ENCODE assay signal across 8 cellular contexts in genomic region chr6:41735427-41736206, GRCh38. TPM values are rescaled to one million over a fixed set of nuclear protein-coding genes. Genes with fewer than 3 reads are reported as not detected.
DNase-seq lines count a peak whose midpoint lies in the region; FAIRE-seq and TF ChIP-seq lines count a peak whose summit lies in the region.

Gene TFEB, minus strand, starts transcription at chr6:41735608. Its CDS starts 44,395 bp downstream, at chr6:41691213.

- peaks cover 29% of the 10 kb centered on the region for H3K27me3 Mint-ChIP-seq in H9 (ENCODE audit: low read depth)

- H3K27me3 ChIP-seq in H9 (ENCODE audit: insufficient read depth, low read length) (no peaks in the 10 kb centered on the region), MG63 (no peaks in the 10 kb centered on the region), SJSA1 (replicated peaks) (no peaks in the 10 kb centered on the region), neutrophil (no peaks in the 10 kb centered on the region)

- H3K36me3 Mint-ChIP-seq in H9 (ENCODE audit: insufficient read depth in 1 of 3, low read depth in 3 of 3): no peaks in the 10 kb centered on the region

- peaks cover 12% of the 10 kb centered on the region for H3K23me2 ChIP-seq in H9 (ENCODE audit: insufficient read length, low read depth, low read length, poor library complexity, severe bottlenecking)

- no peak within 1 kb of the TSS for H3K4ac ChIP-seq in H9 (ENCODE audit: low read depth, low read length)

- H3K4me3 ChIP-seq in MG63 (peak within 1 kb of the TSS; percentile 58), SJSA1 (peak within 1 kb of the TSS; percentile 66), neutrophil (ENCODE audit: low read depth in 1 of 2, low read length in 1 of 2) (peak within 1 kb of the TSS; percentile 82 to 89)

- in situ Hi-C loops in G401 (cut with HindIII; ENCODE audit: low sequenced_read_pairs): no loop called here

- H3K36me3 ChIP-seq in MG63 (no peaks in the 10 kb centered on the region), SJSA1 (no peaks in the 10 kb centered on the region), neutrophil (peaks cover 13% of the 10 kb centered on the region)

- H3K18ac ChIP-seq in H9 (ENCODE audit: insufficient read length, low read depth, low read length): no peak within 1 kb of the TSS

- TF ChIP-seq CTCF in H9 (conservative IDR thresholded peaks at IDR 0.05) (peak; percentile 88), neutrophil (IDR thresholded peaks at IDR 0.05) (peak; percentile 96)

- no peak for FAIRE-seq in frontal cortex (lab: Jason Lieb, UNC)

- no peaks in the 10 kb centered on the region for H4K20me1 ChIP-seq in H9 (ENCODE audit: control insufficient read depth, insufficient read depth, insufficient read length)

- peaks cover under 1% of the 10 kb centered on the region; the same call in 1 of the 2 replicates for H3K4me1 ChIP-seq in H9 (ENCODE audit: insufficient read depth, low read length)
- H3K4me1 ChIP-seq in SJSA1 (replicated peaks): peaks cover 17% of the 10 kb centered on the region
- H3K4me1 ChIP-seq in neutrophil (ENCODE audit: control insufficient read depth in 1 of 2, insufficient read depth in 1 of 2, low read depth in 1 of 2, low read length in 1 of 2): peaks cover 30 to 37% of the 10 kb centered on the region in 2 experiments

- peak within 1 kb of the TSS; percentile 54 to 79 for H3K4me3 Mint-ChIP-seq in H9

- no CpG with 5 or more reads among the region's 50 CpGs for WGBS in H9 (ENCODE audit: extremely low coverage, insufficient read length, low lambda C conversion rate)

- H3K27ac ChIP-seq in H9 (ENCODE audit: insufficient read length, low read depth, low read length) (no peak within 1 kb of the TSS), SJSA1 (no peak within 1 kb of the TSS), neutrophil (peak within 1 kb of the TSS; percentile 97), substantia nigra (ENCODE audit: low read depth, low read length, poor library complexity, severe bottlenecking) (peak within 1 kb of the TSS; percentile 99)

- H2BK15ac ChIP-seq in H9 (ENCODE audit: low read depth, low read length): no peak within 1 kb of the TSS

- no peaks in the 10 kb centered on the region; a peak in 1 of 5 replicates for H3K9me3 Mint-ChIP-seq in H9

- H2AK5ac ChIP-seq in H9 (ENCODE audit: insufficient read length, low read length): no peak within 1 kb of the TSS

- no peak within 1 kb of the TSS for H3K23ac ChIP-seq in H9 (ENCODE audit: insufficient read length, low read depth, low read length)

- H3K79me1 ChIP-seq in H9 (ENCODE audit: insufficient read depth, low read depth, low read length, poor library complexity, severe bottlenecking): no peaks in the 10 kb centered on the region

- H3K4me1 Mint-ChIP-seq in H9: peaks cover 31% of the 10 kb centered on the region in 2 experiments

- no peak within 1 kb of the TSS for H3K9ac ChIP-seq in H9 (ENCODE audit: extremely low read depth, insufficient read length, low read length)

- peak within 1 kb of the TSS; percentile 55 for H3K4me2 ChIP-seq in H9 (ENCODE audit: insufficient read depth, insufficient read length, low read length)

- no peak within 1 kb of the TSS for H3T11ph ChIP-seq in H9 (ENCODE audit: low read length)

- H2BK20ac ChIP-seq in H9 (ENCODE audit: low read depth, low read length, poor library complexity, severe bottlenecking): no peak within 1 kb of the TSS

- peak within 1 kb of the TSS; percentile 82 for H2AFZ ChIP-seq in H9 (ENCODE audit: low read length)

- H4K8ac ChIP-seq in H9 (replicated peaks; ENCODE audit: insufficient read length, low read depth, low read length): no peak within 1 kb of the TSS

- H2BK5ac ChIP-seq in H9 (ENCODE audit: insufficient read length, low read length): no peak within 1 kb of the TSS

- H4K5ac ChIP-seq in H9 (ENCODE audit: insufficient read length, low read depth, low read length): no peak within 1 kb of the TSS

- H2BK120ac ChIP-seq in H9 (ENCODE audit: low read depth, low read length, poor library complexity, severe bottlenecking): no peak within 1 kb of the TSS

- H3K9me3 ChIP-seq in H9 (ENCODE audit: control insufficient read depth, low read depth, low read length) (no peaks in the 10 kb centered on the region), MG63 (no peaks in the 10 kb centered on the region), SJSA1 (replicated peaks) (no peaks in the 10 kb centered on the region), neutrophil (no peaks in the 10 kb centered on the region)

- H3K79me2 ChIP-seq in H9 (ENCODE audit: insufficient read depth, low read length): no peaks in the 10 kb centered on the region

- DNase-seq in G401 (ENCODE audit: low spot score) (peak; percentile 94), H9 (peak; percentile 89), MG63 (peak; percentile 85), SJSA1 (ENCODE audit: low read depth in 1 of 2, low spot score in 2 of 2) (peak; percentile 78 to 91), frontal cortex (ENCODE audit: low spot score in 2 of 2) (peak; percentile 95 to 97), substantia nigra (lab: John Stamatoyannopoulos, UW) (peak; percentile 64 to 97 (median 91))
- peak; percentile 94 for DNase-seq in activated naive CD4-positive, alpha-beta T cell treated with Interleukin-2 at 50 U/mL for 16 hours

- H3K27ac Mint-ChIP-seq in H9: no peak within 1 kb of the TSS

- H3K14ac ChIP-seq in H9 (ENCODE audit: insufficient read depth, low read length): no peak within 1 kb of the TSS

- no peak within 1 kb of the TSS for H4K91ac ChIP-seq in H9 (ENCODE audit: insufficient read length, low read depth, low read length)

- H3K56ac ChIP-seq in H9 (ENCODE audit: insufficient read length, low read depth, low read length): no peak within 1 kb of the TSS

- no peak within 1 kb of the TSS for H2BK12ac ChIP-seq in H9 (ENCODE audit: insufficient read length, low read depth, low read length)

RNA-seq across cellular contexts. Expression of gene TFEB, which starts in this region (rescaled TPM):
- total RNA-seq in G401 (2014; rRNA removed; shearing (Covaris generic)): 6.7 and 9.8 TPM in 2 replicates
- total RNA-seq in H9 (2021): 1.2 and 2.4 TPM in 2 replicates
- 4.4 and 5.2 TPM in 2 replicates for total RNA-seq in MG63 (2014; rRNA removed; shearing (Covaris generic); ENCODE audit: low replicate concordance)
- total RNA-seq in SJSA1 (2014; rRNA removed; shearing (Covaris generic)): 3.4 and 6.5 TPM in 2 replicates
- 1.6 TPM for total RNA-seq in frontal cortex

Comparison
In these comparisons a context has a peak if more than half of its experiments do, and no peak if none do; other contexts are left out.
1. H3K27ac ChIP-seq: peak in neutrophil (single experiment) and substantia nigra (single experiment); none in H9 (single experiment) and SJSA1 (single experiment).
2. Peak in every context shown above with its lines, with median percentiles within 50 percentile points of each other: DNase-seq and H3K4me3 ChIP-seq.